ENCODE assay signal across 8 cellular contexts in the genomic region with DNA sequence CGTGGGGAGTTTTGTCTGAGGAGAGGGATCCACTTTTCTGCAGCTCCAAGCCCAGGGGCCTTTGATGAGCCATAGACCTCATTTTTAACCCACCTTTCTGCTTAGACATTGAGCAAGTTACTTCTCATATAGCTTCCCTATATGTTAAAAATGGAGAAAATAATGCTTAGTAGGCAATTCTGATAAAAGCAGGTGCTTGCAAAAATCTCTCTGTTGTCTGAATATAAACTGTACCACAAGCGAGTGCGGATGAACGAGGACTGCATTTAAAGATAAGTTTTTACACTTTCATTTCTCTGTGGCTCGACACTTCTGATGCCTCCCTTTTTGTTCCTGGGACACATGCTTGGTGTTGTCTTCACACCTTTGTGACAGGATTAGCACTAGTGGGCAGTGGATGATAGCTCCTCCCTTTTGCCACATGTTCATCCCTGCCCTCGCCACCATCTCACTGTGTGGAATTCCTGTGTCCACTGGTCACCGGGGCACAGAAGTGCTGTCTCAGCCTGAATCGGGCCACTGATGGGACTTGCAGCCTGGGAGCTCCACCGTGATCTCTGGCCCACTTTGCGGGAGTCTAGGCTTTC. TPM values are rescaled to one million over a fixed set of nuclear protein-coding genes. Genes with fewer than 3 reads are reported as not detected.
DNase-seq lines count a peak whose midpoint lies in the region; ATAC-seq and TF ChIP-seq lines count a peak whose summit lies in the region.

No MANE protein-coding gene starts in this region.

- no peak for DNase-seq in SK-N-SH
- no peak for DNase-seq in SJSA1 (ENCODE audit: low read depth in 1 of 2, low spot score in 2 of 2)
- no peak for DNase-seq in fibroblast of lung (ENCODE audit: low read depth in 2 of 2)
- DNase-seq in NCI-H2196 (lab: John Stamatoyannopoulos, UW; ENCODE audit: unreplicated experiment), result no peak
- DNase-seq in inferior parietal cortex (ENCODE audit: extremely low spot score), result no peak

- H3K79me2 ChIP-seq in SK-N-SH (ENCODE audit: insufficient read depth) (peaks cover 49% of the 10 kb centered on the region), fibroblast of lung (ENCODE audit: control insufficient read depth, insufficient read depth, low read length) (peaks cover 16% of the 10 kb centered on the region)

- POLR2A ChIA-PET in SK-N-SH (lab: Yijun Ruan, JAX), result interaction anchor here (2.0 kb wide), 1 partner anchor 391 kb away, joined by 4 read pairs; a partner anchor contains a TSS

- TF ChIP-seq RAD21 in SK-N-SH (IDR thresholded peaks at IDR 0.05; ENCODE audit: low read length), result no peak

- H3K4me2 ChIP-seq in SK-N-SH, result peak overlapping the region; percentile 83
- H3K4me2 ChIP-seq in fibroblast of lung (ENCODE audit: extremely low read depth, insufficient read depth, low read length), result peak overlapping the region; percentile 87

- H3K36me3 ChIP-seq in SK-N-SH (replicated peaks in 1 of 2; ENCODE audit: control insufficient read depth in 1 of 2, insufficient read depth in 2 of 2, low read length in 1 of 2) (peaks cover 20 to 21% of the 10 kb centered on the region in 2 experiments), SJSA1 (peaks cover 53% of the 10 kb centered on the region), fibroblast of lung (ENCODE audit: control insufficient read depth, insufficient read depth, low read length) (no peaks in the 10 kb centered on the region), skeletal muscle tissue (ENCODE audit: control insufficient read depth in 3 of 3, insufficient read depth in 3 of 3, low read length in 3 of 3) (no peaks in the 10 kb centered on the region)

- TF ChIP-seq CTCF in SK-N-SH (IDR thresholded peaks at IDR 0.05) (no peak), fibroblast of lung (conservative IDR thresholded peaks at IDR 0.05 in 1 of 2, IDR thresholded peaks at IDR 0.05 in 1 of 2; ENCODE audit: low read depth in 1 of 2, low read length in 2 of 2) (no peak)

- H2AFZ ChIP-seq in SK-N-SH (ENCODE audit: low read depth) (peak overlapping the region; percentile 45; the same call in 1 of the 2 replicates), fibroblast of lung (ENCODE audit: low read length) (peak overlapping the region; percentile 91)

- H4K20me1 ChIP-seq in SK-N-SH (ENCODE audit: insufficient read depth) (no peaks in the 10 kb centered on the region), fibroblast of lung (ENCODE audit: control insufficient read depth, extremely low read depth, insufficient read depth, low read length) (no peaks in the 10 kb centered on the region)

- H3K27ac ChIP-seq in SK-N-SH (ENCODE audit: low read depth in 2 of 2, low read length in 1 of 2) (peak overlapping the region in 1 of 2 experiments; percentile 64; a peak in 2 of 4 replicates), SJSA1 (peak overlapping the region; percentile 97), fibroblast of lung (ENCODE audit: insufficient read depth, low read length) (no peak overlapping the region), skeletal muscle tissue (ENCODE audit: low read depth, low read length) (no peak overlapping the region)

- CTCF ChIA-PET in SK-N-SH (lab: Yijun Ruan, JAX), result interaction anchor here (1.1 to 2.5 kb wide), 6 partner anchors 9 to 175 kb away, joined by 3 to 7 read pairs (median 4); no protein-coding TSS in a partner anchor

- no peaks in the 10 kb centered on the region for H3K9me3 ChIP-seq in SK-N-SH
- H3K9me3 ChIP-seq in SJSA1 (replicated peaks), result peaks cover 2% of the 10 kb centered on the region; the same call in 1 of the 2 replicates
- no peaks in the 10 kb centered on the region for H3K9me3 ChIP-seq in fibroblast of lung (ENCODE audit: control insufficient read depth, insufficient read depth, low read depth, low read length)
- peaks cover 0 to 2% (median 0%) of the 10 kb centered on the region in 3 donors for H3K9me3 ChIP-seq in skeletal muscle tissue (ENCODE audit: control insufficient read depth in 3 of 3, low read length in 3 of 3)

- H3K4me1 ChIP-seq in SK-N-SH (ENCODE audit: control insufficient read depth in 1 of 2, insufficient read depth in 2 of 2, low read depth in 1 of 2, low read length in 1 of 2), result peaks cover 0 to 8% of the 10 kb centered on the region in 2 experiments; a peak in 2 of 4 replicates
- H3K4me1 ChIP-seq in SJSA1 (replicated peaks), result peaks cover 25% of the 10 kb centered on the region
- no peaks in the 10 kb centered on the region for H3K4me1 ChIP-seq in fibroblast of lung (ENCODE audit: control insufficient read depth, extremely low read depth, insufficient read depth, low read length)
- peaks cover 0 to 14% (median 9%) of the 10 kb centered on the region in 3 donors for H3K4me1 ChIP-seq in skeletal muscle tissue (ENCODE audit: control insufficient read depth in 3 of 3, insufficient read depth in 3 of 3, low read length in 3 of 3)

- no peaks in the 10 kb centered on the region for H3F3A ChIP-seq in SK-N-SH (replicated peaks; ENCODE audit: insufficient read depth)

- peak overlapping the region; percentile 81 to 91 for H3K4me3 ChIP-seq in SK-N-SH (ENCODE audit: low read depth in 2 of 2, low read length in 1 of 2)
- peak overlapping the region; percentile 95 for H3K4me3 ChIP-seq in SJSA1
- peak overlapping the region; percentile 73 to 93 (median 89) for H3K4me3 ChIP-seq in fibroblast of lung (replicated peaks in 1 of 4; ENCODE audit: control extremely low read depth in 1 of 4, insufficient read depth in 1 of 4, low read depth in 3 of 4, low read length in 4 of 4)
- H3K4me3 ChIP-seq in skeletal muscle tissue (ENCODE audit: low read length in 3 of 3), result peak overlapping the region in 2 of 3 donors; percentile 22 to 71

- 88% methylated on average over 10 of the region's 10 CpGs for WGBS in SK-N-SH (ENCODE audit: low lambda C conversion rate)

- ATAC-seq in SK-N-SH treated with all-trans-retinoic acid at 6 μM for 48 hours, result no peak
- ATAC-seq in GM21576 (IDR thresholded peaks at IDR 0.05; ENCODE audit: unreplicated experiment), result no peak

- no peaks in the 10 kb centered on the region for H3K9me2 ChIP-seq in SK-N-SH

- H3K27me3 ChIP-seq in SK-N-SH (ENCODE audit: insufficient read depth) (no peaks in the 10 kb centered on the region), SJSA1 (replicated peaks) (no peaks in the 10 kb centered on the region), fibroblast of lung (ENCODE audit: control insufficient read depth, insufficient read depth, low read length) (no peaks in the 10 kb centered on the region), skeletal muscle tissue (ENCODE audit: control insufficient read depth in 3 of 3, insufficient read depth in 3 of 3, low read length in 3 of 3) (peaks cover 23 to 32% (median 29%) of the 10 kb centered on the region in 3 donors)

- H3K9ac ChIP-seq in SK-N-SH, result peak overlapping the region; percentile 81; the same call in 1 of the 2 replicates
- no peak overlapping the region for H3K9ac ChIP-seq in fibroblast of lung (ENCODE audit: insufficient read depth, low read length)
- H3K9ac ChIP-seq in skeletal muscle tissue (ENCODE audit: low read depth in 1 of 3, low read length in 3 of 3), result no peak overlapping the region

- TF ChIP-seq EP300 in SK-N-SH (IDR thresholded peaks at IDR 0.05; ENCODE audit: borderline replicate concordance in 1 of 2, low read depth in 1 of 2, low read length in 1 of 2), result no peak

TF ChIP-seq in SK-N-SH, 30 proteins besides CTCF, POLR2A, EP300 and RAD21:
- TF ChIP-seq FOXJ3 (CRISPR knock-in tag; IDR thresholded peaks at IDR 0.05) (no peak), FOSL2 (IDR thresholded peaks at IDR 0.05; ENCODE audit: borderline replicate concordance, low read depth) (no peak), SMC3 (IDR thresholded peaks at IDR 0.05; ENCODE audit: low read depth, low read length) (no peak)
- TF ChIP-seq, protein P1, sequence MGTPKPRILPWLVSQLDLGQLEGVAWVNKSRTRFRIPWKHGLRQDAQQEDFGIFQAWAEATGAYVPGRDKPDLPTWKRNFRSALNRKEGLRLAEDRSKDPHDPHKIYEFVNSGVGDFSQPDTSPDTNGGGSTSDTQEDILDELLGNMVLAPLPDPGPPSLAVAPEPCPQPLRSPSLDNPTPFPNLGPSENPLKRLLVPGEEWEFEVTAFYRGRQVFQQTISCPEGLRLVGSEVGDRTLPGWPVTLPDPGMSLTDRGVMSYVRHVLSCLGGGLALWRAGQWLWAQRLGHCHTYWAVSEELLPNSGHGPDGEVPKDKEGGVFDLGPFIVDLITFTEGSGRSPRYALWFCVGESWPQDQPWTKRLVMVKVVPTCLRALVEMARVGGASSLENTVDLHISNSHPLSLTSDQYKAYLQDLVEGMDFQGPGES (IDR thresholded peaks at IDR 0.05; ENCODE audit: low read depth, low read length), result no peak

TF ChIP-seq in SK-N-SH treated with all-trans-retinoic acid at 6 μM for 48 hours, 23 proteins besides CTCF, POLR2A, EP300 and RAD21 (continues in another document):
- no peak for TF ChIP-seq TCF4 (CRISPR knock-in tag; IDR thresholded peaks at IDR 0.05; ENCODE audit: borderline replicate concordance)
- no peak for TF ChIP-seq ZNF8 (CRISPR knock-in tag; IDR thresholded peaks at IDR 0.05)
- TF ChIP-seq, protein P2, sequence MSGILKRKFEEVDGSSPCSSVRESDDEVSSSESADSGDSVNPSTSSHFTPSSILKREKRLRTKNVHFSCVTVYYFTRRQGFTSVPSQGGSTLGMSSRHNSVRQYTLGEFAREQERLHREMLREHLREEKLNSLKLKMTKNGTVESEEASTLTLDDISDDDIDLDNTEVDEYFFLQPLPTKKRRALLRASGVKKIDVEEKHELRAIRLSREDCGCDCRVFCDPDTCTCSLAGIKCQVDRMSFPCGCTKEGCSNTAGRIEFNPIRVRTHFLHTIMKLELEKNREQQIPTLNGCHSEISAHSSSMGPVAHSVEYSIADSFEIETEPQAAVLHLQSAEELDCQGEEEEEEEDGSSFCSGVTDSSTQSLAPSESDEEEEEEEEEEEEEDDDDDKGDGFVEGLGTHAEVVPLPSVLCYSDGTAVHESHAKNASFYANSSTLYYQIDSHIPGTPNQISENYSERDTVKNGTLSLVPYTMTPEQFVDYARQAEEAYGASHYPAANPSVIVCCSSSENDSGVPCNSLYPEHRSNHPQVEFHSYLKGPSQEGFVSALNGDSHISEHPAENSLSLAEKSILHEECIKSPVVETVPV (CRISPR knock-in tag; IDR thresholded peaks at IDR 0.05), result no peak

RNA-seq across cellular contexts. Expression of a gene that starts 1.6 kb away (rescaled TPM):
- polyA plus RNA-seq in SK-N-SH (2012; rRNA removed), result 92.1 and 101 TPM in 2 replicates
- polyA plus RNA-seq in SK-N-SH (2012; cell fraction: cytosol; rRNA removed), result 106 and 113 TPM in 2 replicates
- polyA plus RNA-seq in SK-N-SH (2012; cell fraction: nucleus; rRNA removed), result 41.9 and 43.5 TPM in 2 replicates
- 113 and 123 TPM in 2 replicates for total RNA-seq in SJSA1 (2014; rRNA removed; shearing (Covaris generic))
- 12.1 and 16.8 TPM in 2 replicates for total RNA-seq in fibroblast of lung
- polyA plus RNA-seq in fibroblast of lung, result 45.4 and 152 TPM in 2 replicates
- 34.9 and 126 TPM in 2 replicates for polyA plus RNA-seq in fibroblast of lung (2012)
- polyA minus RNA-seq in fibroblast of lung (ENCODE audit: low replicate concordance), result 64.8 and 292 TPM in 2 replicates
- total RNA-seq in skeletal muscle tissue, result 15.7 TPM

RNA-seq across cellular contexts. Expression of a gene that starts 53.4 kb away (rescaled TPM):
- polyA plus RNA-seq in SK-N-SH (2012; rRNA removed) (23.3 and 25.9 TPM in 2 replicates), fibroblast of lung (8.2 and 13.5 TPM in 2 replicates)
- 11.0 and 12.9 TPM in 2 replicates for polyA plus RNA-seq in SK-N-SH (2012; cell fraction: cytosol; rRNA removed)
- polyA plus RNA-seq in SK-N-SH (2012; cell fraction: nucleus; rRNA removed), result 126 and 148 TPM in 2 replicates
- 29.8 and 54.1 TPM in 2 replicates for total RNA-seq in SJSA1 (2014; rRNA removed; shearing (Covaris generic))
- total RNA-seq in fibroblast of lung (17.7 and 23.3 TPM in 2 replicates), skeletal muscle tissue (14.1 TPM)
- 8.2 and 17.5 TPM in 2 replicates for polyA plus RNA-seq in fibroblast of lung (2012)
- 4.4 and 16.6 TPM in 2 replicates for polyA minus RNA-seq in fibroblast of lung (ENCODE audit: low replicate concordance)
